ENCODE assay signal across 1 cellular context in the genomic region with DNA sequence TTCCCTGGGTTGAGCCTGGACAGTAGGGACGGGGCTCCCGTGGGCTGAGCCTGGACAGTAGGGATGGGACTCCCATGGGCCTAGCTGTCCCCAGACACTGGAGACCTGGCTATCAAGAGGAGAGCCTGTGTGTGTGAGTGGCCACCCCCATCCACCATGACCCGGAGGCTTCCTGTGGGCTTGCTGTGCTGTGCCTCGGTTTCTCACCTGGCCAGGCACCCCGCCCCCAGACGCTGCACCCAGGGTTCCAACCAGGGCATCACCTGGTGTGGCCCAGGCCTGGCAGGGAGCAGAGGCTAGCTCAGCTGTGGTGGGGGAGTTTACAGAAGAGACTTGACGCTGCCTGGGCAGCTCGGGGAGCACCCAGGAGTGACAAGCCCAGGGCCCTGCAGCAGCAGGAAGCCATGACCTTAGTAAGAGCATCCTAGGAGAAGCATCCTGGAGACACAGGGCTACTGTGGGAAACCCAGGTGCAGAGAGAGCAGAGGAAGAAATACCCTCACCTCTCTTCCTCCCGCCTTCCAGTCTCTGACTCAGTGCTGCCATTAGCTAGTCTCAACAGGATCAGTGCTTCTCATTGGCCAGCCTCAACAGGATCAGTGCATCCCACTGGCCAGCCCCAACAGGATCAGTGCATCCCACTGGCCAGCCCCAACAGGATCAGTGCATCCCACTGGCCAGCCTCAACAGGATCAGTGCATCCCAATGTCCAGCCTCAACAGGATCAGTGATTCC.
TF ChIP-seq lines count a peak whose summit lies in the region.

No MANE protein-coding gene starts in this region.

TF ChIP-seq in IMR-90, 13 proteins besides CTCF, POLR2A, EP300 and RAD21:
- TF ChIP-seq MAZ (IDR thresholded peaks at IDR 0.05; ENCODE audit: borderline replicate concordance, low read depth, low read length) (no peak), SMC3 (IDR thresholded peaks at IDR 0.05; ENCODE audit: low read depth, low read length) (no peak), NFE2L2 (IDR thresholded peaks at IDR 0.05; ENCODE audit: low read depth, low read length) (no peak), RCOR1 (IDR thresholded peaks at IDR 0.05; ENCODE audit: insufficient replicate concordance, low read length) (no peak), CHD1 (IDR thresholded peaks at IDR 0.05; ENCODE audit: low read depth, low read length) (no peak), RFX5 (IDR thresholded peaks at IDR 0.05; ENCODE audit: low read depth, low read length) (no peak), CEBPB (IDR thresholded peaks at IDR 0.05; ENCODE audit: low read depth, low read length) (no peak), MAFK (IDR thresholded peaks at IDR 0.05; ENCODE audit: low read depth, low read length) (no peak), FOS (IDR thresholded peaks at IDR 0.05; ENCODE audit: low read depth, low read length) (no peak), BHLHE40 (IDR thresholded peaks at IDR 0.05; ENCODE audit: low read depth, low read length) (no peak), USF2 (IDR thresholded peaks at IDR 0.05; ENCODE audit: low read depth, low read length) (no peak), MXI1 (IDR thresholded peaks at IDR 0.05; ENCODE audit: borderline replicate concordance, low read depth, low read length) (no peak)
- TF ChIP-seq, protein P1, sequence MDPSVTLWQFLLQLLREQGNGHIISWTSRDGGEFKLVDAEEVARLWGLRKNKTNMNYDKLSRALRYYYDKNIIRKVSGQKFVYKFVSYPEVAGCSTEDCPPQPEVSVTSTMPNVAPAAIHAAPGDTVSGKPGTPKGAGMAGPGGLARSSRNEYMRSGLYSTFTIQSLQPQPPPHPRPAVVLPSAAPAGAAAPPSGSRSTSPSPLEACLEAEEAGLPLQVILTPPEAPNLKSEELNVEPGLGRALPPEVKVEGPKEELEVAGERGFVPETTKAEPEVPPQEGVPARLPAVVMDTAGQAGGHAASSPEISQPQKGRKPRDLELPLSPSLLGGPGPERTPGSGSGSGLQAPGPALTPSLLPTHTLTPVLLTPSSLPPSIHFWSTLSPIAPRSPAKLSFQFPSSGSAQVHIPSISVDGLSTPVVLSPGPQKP (IDR thresholded peaks at IDR 0.05; ENCODE audit: borderline replicate concordance, low read depth, low read length): no peak
TF ChIP-seq in IMR-90: peak in this region for 0.
